In the genomic region with DNA sequence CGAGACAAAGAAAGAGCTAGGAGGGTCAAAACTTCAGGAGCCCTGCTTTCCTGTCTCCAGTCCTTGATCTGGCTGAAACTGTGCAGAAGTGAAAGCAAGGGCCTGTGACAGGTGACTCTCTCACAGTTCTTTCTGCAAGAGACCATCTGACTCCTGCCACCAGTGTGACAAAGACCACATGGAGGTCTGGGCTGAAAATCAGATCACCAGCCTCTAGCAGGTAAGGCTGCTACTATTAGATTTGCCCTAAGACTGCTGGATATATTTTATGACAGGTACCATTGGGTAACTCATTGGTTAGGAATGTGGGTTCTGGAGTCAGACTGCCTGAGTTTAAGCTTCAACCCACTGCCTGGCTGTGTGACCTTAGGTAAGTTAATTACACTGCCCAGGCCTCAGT, we compare ENCODE assay signal across 12 cellular contexts.
DNase-seq lines count a peak whose midpoint lies in the region; ATAC-seq, FAIRE-seq and TF ChIP-seq lines count a peak whose summit lies in the region.
"Had no signal": no experiment of that assay in that cellular context is flagged by ENCODE, and none has a peak within 500 bp of the region (broad histone marks: within the 10 kb centered on the region; RNA-seq: fewer than 3 reads in every experiment).

No MANE protein-coding gene starts in this region.

- H2AFZ ChIP-seq in GM12878 (ENCODE audit: control insufficient read depth, low read depth, low read length) = peak overlapping the region; percentile 6; the same call in 1 of the 2 replicates

- peak overlapping the region; percentile 52 for H3K4me2 ChIP-seq in GM12878 (ENCODE audit: control insufficient read depth, insufficient read depth)

- SMC1A ChIA-PET in GM12878 (lab: Charles Lee; ENCODE audit: uncharacterized antibody, unreplicated experiment) = interaction anchor here (0.6 to 6.2 kb wide), 14 partner anchors 8 to 217 kb away, joined by 3 to 36 read pairs (median 3); a partner anchor contains a TSS

- intact Hi-C loops in GM12878 (cut with micrococcal nuclease; ENCODE audit: unreplicated experiment) = loop anchor here (1.0 to 5.0 kb wide), 4 partner anchors 62 to 763 kb away; no protein-coding TSS in a partner anchor
- intact Hi-C loops in gastrocnemius medialis (cut with DNase I; ENCODE audit: low total_unique reads) = no loop called here
- intact Hi-C loops in cardiac septum (cut with DNase I) = no loop called here

- no peak overlapping the region; the same call in 1 of the 2 replicates for H3K4me3 ChIP-seq in GM12878
- no peak overlapping the region for H3K4me3 ChIP-seq in gastrocnemius medialis

- ATAC-seq in GM21381 (IDR thresholded peaks at IDR 0.05; ENCODE audit: unreplicated experiment) (peak; percentile 71), HG03342 (IDR thresholded peaks at IDR 0.05; ENCODE audit: unreplicated experiment) (peak; percentile 78), GM12878 (peak; percentile 87), gastrocnemius medialis (no peak)
- ATAC-seq: activated CD4-positive, alpha-beta T cell treated with anti-CD3 and anti-CD28 coated beads for 36 hours; CD8-positive, alpha-beta T cell had no signal

- H3K9me3 ChIP-seq in GM12878 (replicated peaks; ENCODE audit: control insufficient read depth, insufficient read depth, low read length) (no peaks in the 10 kb centered on the region; the same call in 2 of the 3 replicates), gastrocnemius medialis (no peaks in the 10 kb centered on the region)

- H3K27me3 ChIP-seq in GM12878 (replicated peaks in 1 of 2; ENCODE audit: control insufficient read depth in 2 of 2, insufficient read depth in 2 of 2, low read length in 1 of 2) = no peaks in the 10 kb centered on the region
- H3K27me3 ChIP-seq in gastrocnemius medialis = no peaks in the 10 kb centered on the region

- RAD21 ChIA-PET in GM12878 (lab: Charles Lee; ENCODE audit: unreplicated experiment) = interaction anchor here (0.7 to 3.4 kb wide), 12 partner anchors 11 to 224 kb away, joined by 3 to 16 read pairs (median 4); a partner anchor contains a TSS

- peaks cover 28% of the 10 kb centered on the region for H3K4me1 ChIP-seq in GM12878 (ENCODE audit: control insufficient read depth, insufficient read depth, low read length)
- no peaks in the 10 kb centered on the region for H3K4me1 ChIP-seq in gastrocnemius medialis

- TF ChIP-seq POLR2A in GM12878 (IDR thresholded peaks at IDR 0.05; ENCODE audit: low read depth, low read length) (no peak), gastrocnemius medialis (IDR thresholded peaks at IDR 0.05) (no peak)

- H3K27ac ChIP-seq in GM12878 (ENCODE audit: control insufficient read depth, insufficient read depth) (peak overlapping the region; percentile 45), gastrocnemius medialis (no peak overlapping the region)

- H4K20me1 ChIP-seq in GM12878 (ENCODE audit: control insufficient read depth, insufficient read depth) = no peaks in the 10 kb centered on the region

- no peak overlapping the region for H3K9ac ChIP-seq in GM12878 (ENCODE audit: control insufficient read depth, insufficient read depth, low read length)

- no peak for FAIRE-seq in GM12878 (lab: Jason Lieb, UNC)

- in situ Hi-C loops in GM12878 (cut with MboI) = no loop called here
- in situ Hi-C loops in gastrocnemius medialis (cut with MboI; ENCODE audit: low sequenced_read_pairs in 4 of 4) = no loop called here

- TF ChIP-seq EP300 in GM12878 (IDR thresholded peaks at IDR 0.05; ENCODE audit: borderline replicate concordance in 1 of 2, control insufficient read depth in 1 of 2, low read depth in 2 of 2, low read length in 2 of 2) = peak; percentile 27 to 39; a peak in 1 of 4 replicates

- 0 out of 2 replicates have a peak, but pooled peaks have one; percentile 1 for TF ChIP-seq RAD21 in GM12878 (IDR thresholded peaks at IDR 0.05; ENCODE audit: insufficient read depth, low read depth, low read length)

- TF ChIP-seq CTCF in GM12878 (IDR thresholded peaks at IDR 0.05 in 2 of 3, conservative IDR thresholded peaks at IDR 0.05 in 1 of 3; ENCODE audit: control insufficient read depth in 2 of 3, extremely low read depth in 1 of 3, insufficient read depth in 1 of 3, low read depth in 3 of 3, low read length in 3 of 3) (no peak), gastrocnemius medialis (IDR thresholded peaks at IDR 0.05 in 4 of 5, conservative IDR thresholded peaks at IDR 0.05 in 1 of 5) (no peak)

- H3K79me2 ChIP-seq in GM12878 (ENCODE audit: control insufficient read depth, insufficient read depth, low read length) = no peaks in the 10 kb centered on the region

- no peaks in the 10 kb centered on the region for H3K36me3 ChIP-seq in GM12878 (ENCODE audit: control insufficient read depth in 2 of 2, insufficient read depth in 2 of 2, low read length in 1 of 2)
- no peaks in the 10 kb centered on the region for H3K36me3 ChIP-seq in gastrocnemius medialis

- POLR2A ChIA-PET in GM12878 (lab: Charles Lee) = interaction anchor here (1.9 to 3.6 kb wide), 2 partner anchors 11 to 13 kb away, joined by 6 to 9 read pairs; no protein-coding TSS in a partner anchor

- BruUV-seq in GM12878 (replicated peaks; lab: Mats Ljungman, UMichigan) = no TSS peak

- DNase-seq in ELR (ENCODE audit: low read depth) (peak; percentile 54), GM12878 (ENCODE audit: low read depth, low spot score) (peak; percentile 46), NCI-H2029 treated with DMSO at 0.1 percent for 48 hours (lab: John Stamatoyannopoulos, UW) (no peak), gastrocnemius medialis (no peak), activated T-cell treated with anti-CD3 and anti-CD28 coated beads for 4 hours (no peak), cardiac septum (ENCODE audit: low spot score) (no peak)
- DNase-seq: activated CD4-positive, alpha-beta T cell treated with anti-CD3 and anti-CD28 coated beads for 36 hours; CD8-positive, alpha-beta T cell; effector memory CD4-positive, alpha-beta T cell; naive B cell had no signal

- WGBS in GM12878 (ENCODE audit: insufficient coverage, insufficient replicate concordance, low lambda C conversion rate, missing lambda C conversion rate) = 23% methylated on average over 1 of the region's 1 CpG

- CTCF ChIA-PET in GM12878 (lab: Yijun Ruan, JAX) = interaction anchor here (0.6 to 5.9 kb wide), 6 partner anchors 8 to 88 kb away, joined by 3 to 16 read pairs (median 4); no protein-coding TSS in a partner anchor

TF ChIP-seq in GM12878, 131 proteins besides CTCF, POLR2A, EP300 and RAD21 (continues in another document):
- TF ChIP-seq CEBPB (IDR thresholded peaks at IDR 0.05; ENCODE audit: borderline replicate concordance in 1 of 2, low read depth in 2 of 2, low read length in 2 of 2) (no peak), GATAD2B (conservative IDR thresholded peaks at IDR 0.05; ENCODE audit: low read depth) (0 out of 2 replicates have a peak, but pooled peaks have one; percentile 16), IRF4 (IDR thresholded peaks at IDR 0.05; ENCODE audit: low read depth, low read length) (0 out of 2 replicates have a peak, but pooled peaks have one; percentile 25), GABPA (IDR thresholded peaks at IDR 0.05; ENCODE audit: low read depth) (no peak), NR2F1 (conservative IDR thresholded peaks at IDR 0.05) (0 out of 2 replicates have a peak, but pooled peaks have one; percentile 22), SIN3A (IDR thresholded peaks at IDR 0.05; ENCODE audit: low read depth, low read length) (no peak), TCF3 (IDR thresholded peaks at IDR 0.05; ENCODE audit: borderline replicate concordance, insufficient read depth, low read depth, low read length) (0 out of 2 replicates have a peak, but pooled peaks have one; percentile 47), MXI1 (IDR thresholded peaks at IDR 0.05; ENCODE audit: low read depth, low read length) (peak; percentile 69; the same call in 1 of the 2 replicates), STAT1 (conservative IDR thresholded peaks at IDR 0.05) (no peak), SMARCA5 (IDR thresholded peaks at IDR 0.05) (peak; percentile 46; the same call in 1 of the 2 replicates), BHLHE40 (IDR thresholded peaks at IDR 0.05; ENCODE audit: borderline replicate concordance in 1 of 2, low read depth in 2 of 2, low read length in 1 of 2) (peak in 1 of 2 experiments; percentile 62; a peak in 1 of 4 replicates), RAD51 (IDR thresholded peaks at IDR 0.05) (peak; percentile 81), TCF12 (IDR thresholded peaks at IDR 0.05; ENCODE audit: low read depth, low read length) (peak; percentile 85; the same call in 1 of the 2 replicates), ZNF207 (IDR thresholded peaks at IDR 0.05; ENCODE audit: borderline replicate concordance) (no peak), JUND (IDR thresholded peaks at IDR 0.05; ENCODE audit: low read depth, low read length) (no peak), RUNX3 (IDR thresholded peaks at IDR 0.05; ENCODE audit: low read length) (0 out of 2 replicates have a peak, but pooled peaks have one; percentile 23), SPI1 (IDR thresholded peaks at IDR 0.05; ENCODE audit: borderline replicate concordance, insufficient read depth, low read depth, low read length) (peak; percentile 73; the same call in 1 of the 2 replicates), IKZF1 (conservative IDR thresholded peaks at IDR 0.05) (peak; percentile 43)
- TF ChIP-seq, protein P1, sequence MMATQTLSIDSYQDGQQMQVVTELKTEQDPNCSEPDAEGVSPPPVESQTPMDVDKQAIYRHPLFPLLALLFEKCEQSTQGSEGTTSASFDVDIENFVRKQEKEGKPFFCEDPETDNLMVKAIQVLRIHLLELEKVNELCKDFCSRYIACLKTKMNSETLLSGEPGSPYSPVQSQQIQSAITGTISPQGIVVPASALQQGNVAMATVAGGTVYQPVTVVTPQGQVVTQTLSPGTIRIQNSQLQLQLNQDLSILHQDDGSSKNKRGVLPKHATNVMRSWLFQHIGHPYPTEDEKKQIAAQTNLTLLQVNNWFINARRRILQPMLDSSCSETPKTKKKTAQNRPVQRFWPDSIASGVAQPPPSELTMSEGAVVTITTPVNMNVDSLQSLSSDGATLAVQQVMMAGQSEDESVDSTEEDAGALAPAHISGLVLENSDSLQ (IDR thresholded peaks at IDR 0.05) = peak; percentile 40; the same call in 1 of the 2 replicates
- TF ChIP-seq, protein P2, sequence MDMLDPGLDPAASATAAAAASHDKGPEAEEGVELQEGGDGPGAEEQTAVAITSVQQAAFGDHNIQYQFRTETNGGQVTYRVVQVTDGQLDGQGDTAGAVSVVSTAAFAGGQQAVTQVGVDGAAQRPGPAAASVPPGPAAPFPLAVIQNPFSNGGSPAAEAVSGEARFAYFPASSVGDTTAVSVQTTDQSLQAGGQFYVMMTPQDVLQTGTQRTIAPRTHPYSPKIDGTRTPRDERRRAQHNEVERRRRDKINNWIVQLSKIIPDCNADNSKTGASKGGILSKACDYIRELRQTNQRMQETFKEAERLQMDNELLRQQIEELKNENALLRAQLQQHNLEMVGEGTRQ (IDR thresholded peaks at IDR 0.05; ENCODE audit: borderline replicate concordance, low read depth, low read length) = no peak

Comparison
In these comparisons a context has a peak if more than half of its experiments do, and no peak if none do; other contexts are left out.
1. DNase-seq: peak in ELR (single experiment) and GM12878 (single experiment); none in NCI-H2029 treated with DMSO at 0.1 percent for 48 hours (single experiment), gastrocnemius medialis (0 of 2), activated T-cell treated with anti-CD3 and anti-CD28 coated beads for 4 hours (single experiment) and cardiac septum (single experiment).
2. ATAC-seq: peak in GM21381 (single experiment), HG03342 (single experiment) and GM12878 (single experiment); none in gastrocnemius medialis (0 of 2).